ENCODE assay signal across 8 cellular contexts in the genomic region with DNA sequence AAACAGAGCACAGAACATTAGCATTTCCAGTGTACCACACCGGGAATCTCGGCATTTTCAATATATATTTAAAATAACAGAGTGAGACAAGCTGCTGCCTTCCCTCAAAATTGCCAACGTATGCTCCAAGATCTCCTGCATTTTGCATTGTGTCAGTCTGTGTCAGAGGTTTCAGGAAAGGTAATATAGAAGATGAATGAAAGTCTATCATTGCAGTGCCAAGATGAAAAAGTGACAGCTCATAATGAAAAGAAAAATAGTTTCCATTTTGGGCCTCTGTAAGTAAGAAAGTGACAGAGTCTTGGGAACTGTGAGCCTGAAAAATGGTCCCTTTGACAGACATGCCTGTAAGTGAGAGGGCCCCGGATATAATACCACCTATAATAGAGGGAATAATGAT.
"Had no signal": no experiment of that assay in that cellular context is flagged by ENCODE, and none has a peak within 500 bp of the region (broad histone marks: within the 10 kb centered on the region; RNA-seq: fewer than 3 reads in every experiment).

No MANE protein-coding gene starts in this region.

- FAIRE-seq: G401.6, GM12878, GM12891, GM12892, GM18507, GM19239 had no signal

- DNase-seq: GDM1, GF-D8 had no signal

- H3K4me3 ChIP-seq: GM12878 had no signal
